11 cellular contexts compared by ENCODE assay signal in the genomic region with DNA sequence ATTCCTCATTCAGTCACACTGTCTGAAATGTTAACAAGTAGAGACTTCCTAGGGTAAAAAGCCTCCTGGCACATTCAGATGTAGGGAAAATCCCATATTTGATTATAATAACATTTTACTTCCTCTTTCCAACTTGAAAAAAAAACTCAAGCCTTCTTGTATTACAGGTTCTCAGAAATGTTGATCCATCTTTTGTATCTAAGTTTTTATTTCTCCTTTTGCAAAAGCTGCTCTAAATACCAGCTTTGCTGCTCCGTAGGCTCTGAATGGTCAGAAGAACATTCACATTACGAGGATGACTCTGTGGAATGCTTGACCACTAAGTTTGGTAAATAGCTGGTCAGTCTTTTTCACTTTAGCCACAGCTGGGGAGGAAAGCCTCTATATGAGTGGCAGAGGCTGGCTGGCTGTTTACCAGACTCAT. TPM values are rescaled to one million over a fixed set of nuclear protein-coding genes. Genes with fewer than 3 reads are reported as not detected.
A peak's percentile ranks its signal among the peaks of the same experiment; 100 is the strongest.
DNase-seq lines count a peak whose midpoint lies in the region; ATAC-seq and TF ChIP-seq lines count a peak whose summit lies in the region.
"Had no signal": no experiment of that assay in that cellular context is flagged by ENCODE, and none has a peak within 500 bp of the region (broad histone marks: within the 10 kb centered on the region; RNA-seq: fewer than 3 reads in every experiment).

No MANE protein-coding gene starts in this region.

- no peak for ATAC-seq in GM21786 (IDR thresholded peaks at IDR 0.05; ENCODE audit: unreplicated experiment)
- ATAC-seq: T-cell had no signal

- peak overlapping the region; percentile 75 for H3K9ac ChIP-seq in OCI-LY3 (ENCODE audit: low read length)

- POLR2A ChIA-PET in MCF 10A (lab: Yijun Ruan, JAX), result interaction anchor here (0.6 to 1.6 kb wide), 3 partner anchors 12 to 347 kb away, joined by 3 to 5 read pairs (median 3); no protein-coding TSS in a partner anchor

- peaks cover 7% of the 10 kb centered on the region for H3K9me3 Mint-ChIP-seq in osteocyte (ENCODE audit: unreplicated experiment)
- peaks cover 6% of the 10 kb centered on the region for H3K9me3 Mint-ChIP-seq in MCF 10A (ENCODE audit: unreplicated experiment)

- H3K36me3 Mint-ChIP-seq in osteocyte (ENCODE audit: unreplicated experiment), result peaks cover 2% of the 10 kb centered on the region
- peaks cover 5% of the 10 kb centered on the region for H3K36me3 Mint-ChIP-seq in MCF 10A (ENCODE audit: insufficient read depth, unreplicated experiment)
- H3K36me3 Mint-ChIP-seq: T-cell had no signal

- TF ChIP-seq CTCF in DOHH2 (IDR thresholded peaks at IDR 0.05; ENCODE audit: low read depth, low read length, poor library complexity, severe bottlenecking) (no peak), OCI-LY3 (IDR thresholded peaks at IDR 0.05; ENCODE audit: low read depth, low read length) (no peak), osteocyte (IDR thresholded peaks at IDR 0.05) (no peak), MCF 10A (IDR thresholded peaks at IDR 0.05; ENCODE audit: unreplicated experiment) (no peak)

- H3K27ac ChIP-seq in DOHH2 (ENCODE audit: low read depth, low read length) (peak overlapping the region; percentile 10; the same call in 1 of the 2 replicates), OCI-LY3 (ENCODE audit: low read length) (peak overlapping the region; percentile 99)

- H3K4me1 ChIP-seq in DOHH2 (ENCODE audit: control insufficient read depth, low read length) (peaks cover 56% of the 10 kb centered on the region), OCI-LY3 (ENCODE audit: low read length) (peaks cover 90% of the 10 kb centered on the region)

- H3K9me3 ChIP-seq in DOHH2 (ENCODE audit: control insufficient read depth, insufficient read depth, low read length) (peaks cover 10% of the 10 kb centered on the region; the same call in 1 of the 2 replicates), OCI-LY3 (ENCODE audit: insufficient read depth, low read length) (no peaks in the 10 kb centered on the region)

- H3K27ac Mint-ChIP-seq in osteocyte (ENCODE audit: unreplicated experiment) (peak overlapping the region; percentile 96), MCF 10A (ENCODE audit: low read depth, unreplicated experiment) (no peak overlapping the region)
- H3K27ac Mint-ChIP-seq: progenitor cell of endocrine pancreas had no signal

- no peaks in the 10 kb centered on the region for H3K36me3 ChIP-seq in DOHH2 (ENCODE audit: control insufficient read depth, low read length)
- H3K36me3 ChIP-seq in OCI-LY3 (replicated peaks; ENCODE audit: low read depth, low read length), result no peaks in the 10 kb centered on the region

- no TSS peak for BruUV-seq in MCF 10A (replicated peaks; lab: Mats Ljungman, UMichigan)

- CTCF ChIA-PET in MCF 10A (lab: Yijun Ruan, JAX), result interaction anchor here (0.6 to 1.1 kb wide), 3 partner anchors 282 to 1489 kb away, joined by 3 to 4 read pairs (median 3); no protein-coding TSS in a partner anchor

- DNase-seq in dermis blood vessel endothelial cell (peak; percentile 22), osteocyte (ENCODE audit: extremely low spot score, unreplicated experiment) (no peak), OCI-M2 (lab: John Stamatoyannopoulos, UW; ENCODE audit: unreplicated experiment) (no peak), MCF 10A (ENCODE audit: unreplicated experiment) (no peak)
- no peak for DNase-seq in activated CD4-positive, alpha-beta T cell treated with anti-CD3 and anti-CD28 coated beads, Interleukin-2, amount 50 U/mL, for 4 hours
- DNase-seq: activated CD8-positive, alpha-beta memory T cell treated with anti-CD3 and anti-CD28 coated beads, Interleukin-2, amount 50 U/mL, for 48 hours; T-cell had no signal

- H3K79me2 ChIP-seq in DOHH2 (ENCODE audit: control insufficient read depth, low read length) (no peaks in the 10 kb centered on the region), OCI-LY3 (ENCODE audit: low read length) (no peaks in the 10 kb centered on the region)

- peaks cover 51% of the 10 kb centered on the region for H3K4me1 Mint-ChIP-seq in osteocyte (ENCODE audit: unreplicated experiment)
- peaks cover 18% of the 10 kb centered on the region for H3K4me1 Mint-ChIP-seq in MCF 10A (ENCODE audit: insufficient read depth, unreplicated experiment)

- H3K27me3 ChIP-seq in DOHH2 (ENCODE audit: control insufficient read depth, low read length) (no peaks in the 10 kb centered on the region), OCI-LY3 (ENCODE audit: low read depth, low read length) (no peaks in the 10 kb centered on the region)

- intact Hi-C loops in MCF 10A (cut with micrococcal nuclease), result no loop called here

- H3K4me3 ChIP-seq in DOHH2 (ENCODE audit: low read length), result no peak overlapping the region
- H3K4me3 ChIP-seq in OCI-LY3 (ENCODE audit: low read length), result peak overlapping the region; percentile 61

- H4K20me1 ChIP-seq in DOHH2 (ENCODE audit: control insufficient read depth, insufficient read depth, low read depth, low read length) (no peaks in the 10 kb centered on the region), OCI-LY3 (ENCODE audit: insufficient read depth, low read length) (no peaks in the 10 kb centered on the region)

- H2AFZ ChIP-seq in OCI-LY3 (ENCODE audit: low read depth, low read length), result no peak overlapping the region

- H3K27me3 Mint-ChIP-seq in osteocyte (ENCODE audit: unreplicated experiment) (no peaks in the 10 kb centered on the region), MCF 10A (ENCODE audit: insufficient read depth, unreplicated experiment) (no peaks in the 10 kb centered on the region)

- peaks cover 13% of the 10 kb centered on the region for H3F3A ChIP-seq in DOHH2 (ENCODE audit: control insufficient read depth, insufficient read depth)

- peak overlapping the region; percentile 9 for H3K4me2 ChIP-seq in DOHH2 (ENCODE audit: low read length)
- peak overlapping the region; percentile 78 for H3K4me2 ChIP-seq in OCI-LY3 (ENCODE audit: low read length)

- H3K4me3 Mint-ChIP-seq in osteocyte (ENCODE audit: unreplicated experiment), result peak overlapping the region; percentile 27
- no peak overlapping the region for H3K4me3 Mint-ChIP-seq in MCF 10A (ENCODE audit: unreplicated experiment)

- no peaks in the 10 kb centered on the region for H3K9me2 ChIP-seq in DOHH2 (replicated peaks; ENCODE audit: control insufficient read depth, low read length)

RNA-seq across cellular contexts. Expression of a gene that starts 13.2 kb away (rescaled TPM):
- total RNA-seq in dermis blood vessel endothelial cell (12.5 and 13.8 TPM in 2 replicates), osteocyte (25.9 and 26.2 TPM in 2 replicates), MCF 10A (2022) (20.7 and 23.5 TPM in 2 replicates)

RNA-seq across cellular contexts. Expression of a gene that starts 57.9 kb away (rescaled TPM):
- 3.2 and 4.0 TPM in 2 replicates for total RNA-seq in dermis blood vessel endothelial cell
- total RNA-seq in osteocyte, result not detected in 2 replicates
- total RNA-seq in MCF 10A (2022), result not detected in 2 replicates
- total RNA-seq: T-cell had no signal
